In the genomic region with DNA sequence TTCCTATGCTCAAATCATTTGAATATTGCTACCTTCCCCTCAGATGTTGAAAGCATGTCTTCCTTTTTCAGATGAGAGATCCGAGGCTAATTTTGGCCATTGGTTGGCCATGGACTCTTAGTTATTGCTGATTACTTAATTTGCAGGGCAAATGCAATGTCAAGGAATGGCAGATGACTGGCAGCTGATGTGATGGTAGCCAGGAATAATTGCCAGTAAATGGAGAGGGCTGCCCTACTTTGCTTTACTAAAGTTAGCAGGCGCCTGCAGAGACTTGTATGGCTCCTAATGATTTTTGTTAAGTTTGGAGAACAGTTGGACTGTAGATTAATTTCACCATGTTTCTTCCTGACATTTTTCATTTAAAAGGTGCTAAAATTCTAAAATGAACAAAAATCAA, we compare ENCODE assay signal across 33 cellular contexts.
"Had no signal": no experiment of that assay in that cellular context is flagged by ENCODE, and none has a peak within 500 bp of the region (broad histone marks: within the 10 kb centered on the region; RNA-seq: fewer than 3 reads in every experiment).

No MANE protein-coding gene starts in this region.

- H3K36me3 Mint-ChIP-seq: activated CD4-positive, alpha-beta memory T cell treated with anti-CD3 and anti-CD28 coated beads for 36 hours; activated naive CD4-positive, alpha-beta T cell treated with anti-CD3 and anti-CD28 coated beads, Interleukin-2, amount 50 U/mL, for 24 hours had no signal

- H3K27ac ChIP-seq: adrenal gland, body of pancreas, colonic mucosa, WERI-Rb-1 had no signal

- H3K9me3 ChIP-seq: adrenal gland, body of pancreas, colonic mucosa had no signal

- H3K4me3 ChIP-seq: adrenal gland, body of pancreas, colonic mucosa had no signal

- DNase-seq: activated B cell treated with CpG ODN at 0.5 μM for 24 hours; activated CD4-positive, alpha-beta memory T cell treated with anti-CD3 and anti-CD28 coated beads for 36 hours; activated CD4-positive, alpha-beta T cell treated with anti-CD3 and anti-CD28 coated beads for 36 hours; activated CD4-positive, alpha-beta T cell treated with anti-CD3 and anti-CD28 coated beads, Interleukin-2, amount 10 ng/mL, durations not matched to agents 24 days and 14 days; activated CD4-positive, CD25-positive, alpha-beta regulatory T cell treated with anti-CD3 and anti-CD28 coated beads, Interleukin-2, amount 50 U/mL, for 72 hours; activated CD8-positive, alpha-beta memory T cell treated with anti-CD3 and anti-CD28 coated beads, Interleukin-2, amount 10 ng/mL, durations not matched to agents 7 days and 5 days; activated CD8-positive, alpha-beta memory T cell treated with anti-CD3 and anti-CD28 coated beads, Interleukin-2, amount 50 U/mL, for 4 hours; activated CD8-positive, alpha-beta T cell treated with anti-CD3 and anti-CD28 coated beads, Interleukin-2, amount 10 ng/mL, durations not matched to agents 7 days and 5 days; activated effector memory CD4-positive, alpha-beta T cell treated with anti-CD3 and anti-CD28 coated beads, Interleukin-2, amount 50 U/mL, for 16 hours; activated naive CD4-positive, alpha-beta T cell treated with anti-CD3 and anti-CD28 coated beads for 36 hours; activated naive CD8-positive, alpha-beta T cell treated with anti-CD3 and anti-CD28 coated beads for 36 hours; activated naive CD8-positive, alpha-beta T cell treated with anti-CD3 and anti-CD28 coated beads, Interleukin-2, amount 50 U/mL, for 24 hours; activated T-cell treated with anti-CD3 and anti-CD28 coated beads, Interleukin-2, amount 50 U/mL, for 1 hour; activated T-cell treated with anti-CD3 and anti-CD28 coated beads, Interleukin-2, amount 50 U/mL, for 48 hours; adrenal gland; amygdala; aorta; body of pancreas; central memory CD4-positive, alpha-beta T cell; cerebellar nuclear complex; colonic mucosa; effector CD8-positive, alpha-beta T cell; foreskin fibroblast; glutamatergic neuron; T-helper 1 cell; T-helper 17 cell; T1000; WERI-Rb-1 had no signal

- H3K4me1 Mint-ChIP-seq: activated B cell treated with CpG ODN at 0.5 μM for 24 hours had no signal

- H3K27me3 ChIP-seq: adrenal gland, body of pancreas, colonic mucosa had no signal

- H3K36me3 ChIP-seq: adrenal gland, colonic mucosa, WERI-Rb-1 had no signal

- H3K27ac Mint-ChIP-seq: activated B cell treated with CpG ODN at 0.5 μM for 24 hours; activated CD4-positive, alpha-beta memory T cell treated with anti-CD3 and anti-CD28 coated beads for 36 hours; activated CD4-positive, alpha-beta T cell treated with anti-CD3 and anti-CD28 coated beads for 36 hours; activated CD4-positive, alpha-beta T cell treated with anti-CD3 and anti-CD28 coated beads, Interleukin-2, amount 10 ng/mL, durations not matched to agents 24 days and 14 days; activated CD8-positive, alpha-beta memory T cell treated with anti-CD3 and anti-CD28 coated beads, Interleukin-2, amount 10 ng/mL, durations not matched to agents 7 days and 5 days; activated CD8-positive, alpha-beta T cell treated with anti-CD3 and anti-CD28 coated beads, Interleukin-2, amount 10 ng/mL, durations not matched to agents 7 days and 5 days; activated naive CD4-positive, alpha-beta T cell treated with anti-CD3 and anti-CD28 coated beads for 36 hours; activated naive CD4-positive, alpha-beta T cell treated with anti-CD3 and anti-CD28 coated beads, Interleukin-2, amount 50 U/mL, for 24 hours; activated naive CD8-positive, alpha-beta T cell treated with anti-CD3 and anti-CD28 coated beads for 36 hours; activated naive CD8-positive, alpha-beta T cell treated with anti-CD3 and anti-CD28 coated beads, Interleukin-2, amount 50 U/mL, for 24 hours; activated T-helper 1 cell treated with anti-CD3 and anti-CD28 coated beads, Interleukin-12 subunit alpha, Interleukin-12 subunit beta, Interleukin-2, Interleukin-4 antibody, amounts not matched to agents 30 ng/mL and 10 ng/mL and 1 ng/mL, durations not matched to agents 14 hours and 24 hours and 36 hours; activated T-helper 2 cell treated with anti-CD3 and anti-CD28 coated beads, Interferon-gamma antibody, Interleukin-2, Interleukin-4, amounts not matched to agents 10 μg/mL and 5 μg/mL and 100 μg/mL, durations not matched to agents 14 hours and 24 hours and 36 hours; T-helper 2 cell treated with Interferon-gamma antibody and Interleukin-4, amounts not matched to agents 5 μg/mL and 100 μg/mL, for 36 hours had no signal

- H3K27me3 Mint-ChIP-seq: activated B cell treated with CpG ODN at 0.5 μM for 24 hours; activated CD4-positive, alpha-beta memory T cell treated with anti-CD3 and anti-CD28 coated beads for 36 hours; activated CD4-positive, alpha-beta T cell treated with anti-CD3 and anti-CD28 coated beads for 36 hours; activated CD8-positive, alpha-beta memory T cell treated with anti-CD3 and anti-CD28 coated beads, Interleukin-2, amount 10 ng/mL, durations not matched to agents 7 days and 5 days; activated naive CD4-positive, alpha-beta T cell treated with anti-CD3 and anti-CD28 coated beads, Interleukin-2, amount 50 U/mL, for 24 hours; activated naive CD8-positive, alpha-beta T cell treated with anti-CD3 and anti-CD28 coated beads for 36 hours; activated naive CD8-positive, alpha-beta T cell treated with anti-CD3 and anti-CD28 coated beads, Interleukin-2, amount 50 U/mL, for 24 hours; T-helper 17 cell had no signal

- H3K4me1 ChIP-seq: adrenal gland, body of pancreas, colonic mucosa had no signal

- H3K4me3 Mint-ChIP-seq: activated B cell treated with CpG ODN at 0.5 μM for 24 hours; activated CD4-positive, alpha-beta memory T cell treated with anti-CD3 and anti-CD28 coated beads for 36 hours; activated CD4-positive, alpha-beta T cell treated with anti-CD3 and anti-CD28 coated beads for 36 hours; activated CD4-positive, alpha-beta T cell treated with anti-CD3 and anti-CD28 coated beads, Interleukin-2, amount 10 ng/mL, durations not matched to agents 24 days and 14 days; activated CD8-positive, alpha-beta memory T cell treated with anti-CD3 and anti-CD28 coated beads, Interleukin-2, amount 10 ng/mL, durations not matched to agents 7 days and 5 days; activated CD8-positive, alpha-beta T cell treated with anti-CD3 and anti-CD28 coated beads, Interleukin-2, amount 10 ng/mL, durations not matched to agents 7 days and 5 days; activated naive CD4-positive, alpha-beta T cell treated with anti-CD3 and anti-CD28 coated beads for 36 hours; activated naive CD4-positive, alpha-beta T cell treated with anti-CD3 and anti-CD28 coated beads, Interleukin-2, amount 50 U/mL, for 24 hours; activated naive CD8-positive, alpha-beta T cell treated with anti-CD3 and anti-CD28 coated beads for 36 hours; activated naive CD8-positive, alpha-beta T cell treated with anti-CD3 and anti-CD28 coated beads, Interleukin-2, amount 50 U/mL, for 24 hours; activated T-helper 1 cell treated with anti-CD3 and anti-CD28 coated beads, Interleukin-12 subunit alpha, Interleukin-12 subunit beta, Interleukin-2, Interleukin-4 antibody, amounts not matched to agents 30 ng/mL and 10 ng/mL and 1 ng/mL, durations not matched to agents 14 hours and 24 hours and 36 hours; T-helper 17 cell; T-helper 2 cell treated with Interferon-gamma antibody and Interleukin-4, amounts not matched to agents 5 μg/mL and 100 μg/mL, for 36 hours had no signal

- ATAC-seq: activated CD4-positive, alpha-beta T cell treated with anti-CD3 and anti-CD28 coated beads for 36 hours; activated CD8-positive, alpha-beta memory T cell treated with anti-CD3 and anti-CD28 coated beads, Interleukin-2, amount 10 ng/mL, durations not matched to agents 7 days and 5 days; activated CD8-positive, alpha-beta T cell treated with anti-CD3 and anti-CD28 coated beads, Interleukin-2, amount 10 ng/mL, durations not matched to agents 7 days and 5 days; activated naive CD8-positive, alpha-beta T cell treated with anti-CD3 and anti-CD28 coated beads, Interleukin-2, amount 50 U/mL, for 24 hours; body of pancreas; esophagus mucosa; T-helper 17 cell had no signal

- H3K9me3 Mint-ChIP-seq: activated B cell treated with CpG ODN at 0.5 μM for 24 hours; activated CD4-positive, alpha-beta memory T cell treated with anti-CD3 and anti-CD28 coated beads for 36 hours; activated naive CD4-positive, alpha-beta T cell treated with anti-CD3 and anti-CD28 coated beads for 36 hours; activated naive CD4-positive, alpha-beta T cell treated with anti-CD3 and anti-CD28 coated beads, Interleukin-2, amount 50 U/mL, for 24 hours; activated T-helper 1 cell treated with anti-CD3 and anti-CD28 coated beads, Interleukin-12 subunit alpha, Interleukin-12 subunit beta, Interleukin-2, Interleukin-4 antibody, amounts not matched to agents 30 ng/mL and 10 ng/mL and 1 ng/mL, durations not matched to agents 14 hours and 24 hours and 36 hours; activated T-helper 2 cell treated with anti-CD3 and anti-CD28 coated beads, Interferon-gamma antibody, Interleukin-2, Interleukin-4, amounts not matched to agents 10 μg/mL and 5 μg/mL and 100 μg/mL, durations not matched to agents 14 hours and 24 hours and 36 hours had no signal
